Comparison of ENCODE assay signal across 21 cellular contexts in the genomic region with DNA sequence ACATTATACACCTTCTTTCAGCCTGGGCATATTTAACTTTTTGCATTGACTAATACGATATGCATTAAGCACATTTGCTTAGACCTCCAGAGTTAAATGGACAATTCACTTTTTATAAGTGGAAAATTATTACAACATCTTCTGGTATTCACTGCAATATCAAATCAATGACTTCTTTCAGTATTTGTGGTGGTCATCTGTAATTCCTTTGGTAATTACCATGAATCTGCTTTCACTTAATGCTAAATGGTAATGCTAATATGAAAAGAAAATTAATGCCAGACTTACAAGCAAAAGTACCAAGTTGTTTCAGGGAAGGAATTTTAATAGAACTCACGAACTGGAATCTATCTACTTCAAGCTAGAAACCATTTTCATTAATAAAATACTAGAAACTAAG.
"Had no signal": no experiment of that assay in that cellular context is flagged by ENCODE, and none has a peak within 500 bp of the region (broad histone marks: within the 10 kb centered on the region; RNA-seq: fewer than 3 reads in every experiment).

No MANE protein-coding gene starts in this region.

- H3K36me3 ChIP-seq: lower lobe of right lung, right lobe of liver, tibial nerve had no signal

- ATAC-seq: activated T-cell treated with anti-CD3 and anti-CD28 coated beads, Interleukin-2, amount 50 U/mL, for 4 hours; effector memory CD8-positive, alpha-beta T cell; foreskin keratinocyte; left lobe of liver; lower lobe of right lung; naive thymus-derived CD4-positive, alpha-beta T cell; right lobe of liver; stimulated activated effector memory CD8-positive, alpha-beta T cell treated with anti-CD3 and anti-CD28 coated beads, Interleukin-12 subunit alpha, Interleukin-12 subunit beta, amount 100 ng/mL, for 72 hours; stimulated activated naive CD8-positive, alpha-beta T cell treated with anti-CD3 and anti-CD28 coated beads, Interleukin-15, amount 100 ng/mL, for 72 hours had no signal

- H3K27me3 ChIP-seq: esophagus squamous epithelium, foreskin keratinocyte, hepatocyte, right lobe of liver, tibial nerve had no signal

- H3K4me3 ChIP-seq: esophagus squamous epithelium, hepatocyte, lower lobe of right lung, right lobe of liver, skin epidermis, tibial nerve had no signal

- H2AFZ ChIP-seq: hepatocyte had no signal

- H3K9me3 ChIP-seq: esophagus squamous epithelium, lower lobe of right lung, right lobe of liver, tibial nerve had no signal

- H3K27ac ChIP-seq: esophagus squamous epithelium, foreskin keratinocyte, hepatocyte, lower lobe of right lung, right lobe of liver had no signal

- DNase-seq: activated CD4-positive, alpha-beta T cell treated with anti-CD3 and anti-CD28 coated beads, Interleukin-2, amount 50 U/mL, for 4 hours; activated naive CD4-positive, alpha-beta T cell; activated T-cell treated with anti-CD3 and anti-CD28 coated beads, Interleukin-2, amount 50 U/mL, for 4 hours; central memory CD4-positive, alpha-beta T cell; effector memory CD8-positive, alpha-beta T cell; esophagus squamous epithelium; foreskin keratinocyte; immature natural killer cell; lower lobe of right lung; naive thymus-derived CD4-positive, alpha-beta T cell; occipital lobe; posterior cingulate gyrus; right lobe of liver; stimulated activated CD4-positive, alpha-beta T cell treated with anti-CD3 and anti-CD28 coated beads, Interleukin-1b, Interleukin-23, amount 100 ng/mL, for 48 hours; stimulated activated naive CD8-positive, alpha-beta T cell treated with anti-CD3 and anti-CD28 coated beads, Interleukin-15, amount 100 ng/mL, for 72 hours; T-helper 9 cell had no signal

- H3K4me2 ChIP-seq: hepatocyte had no signal
